Comparison of ENCODE assay signal across 8 cellular contexts in the genomic region with DNA sequence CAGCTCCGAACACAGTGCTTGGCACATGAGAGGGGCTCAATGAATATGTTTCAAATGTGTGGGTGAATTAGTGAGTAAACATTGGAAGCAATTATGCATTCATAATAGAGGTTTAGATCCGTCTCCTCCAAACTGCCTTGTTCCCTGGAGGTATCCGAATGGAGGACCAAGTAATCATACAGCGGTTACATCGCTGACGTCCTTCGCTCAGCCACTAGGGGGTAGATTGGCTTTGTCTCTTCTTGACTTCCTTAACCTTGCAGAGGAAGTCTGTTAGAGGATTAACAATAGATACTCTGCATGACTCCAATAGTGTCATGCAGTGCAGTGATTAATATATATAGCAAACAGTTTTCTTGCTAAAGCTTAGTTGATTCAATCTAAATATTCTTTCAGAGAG.
DNase-seq lines count a peak whose midpoint lies in the region; ATAC-seq, FAIRE-seq and TF ChIP-seq lines count a peak whose summit lies in the region.

No MANE protein-coding gene starts in this region.

- H3K27ac ChIP-seq in A549 = no peak overlapping the region
- H3K27ac ChIP-seq in PC-9 = no peak overlapping the region
- H3K27ac ChIP-seq in gastrocnemius medialis = no peak overlapping the region

- H3K4me1 ChIP-seq in A549 (no peaks in the 10 kb centered on the region), PC-9 (replicated peaks; ENCODE audit: insufficient read depth) (no peaks in the 10 kb centered on the region), gastrocnemius medialis (peaks cover 0 to 5% of the 10 kb centered on the region in 2 donors)

- H3K9me3 ChIP-seq in A549 (no peaks in the 10 kb centered on the region), PC-9 (ENCODE audit: insufficient read depth, low read depth) (no peaks in the 10 kb centered on the region), gastrocnemius medialis (no peaks in the 10 kb centered on the region)

- POLR2A ChIA-PET in A549 (lab: Yijun Ruan, JAX) (no interaction called here), PC-9 (lab: Charles Lee; ENCODE audit: unreplicated experiment) (no interaction called here)

- CTCF ChIA-PET in A549 (lab: Yijun Ruan, JAX) = no interaction called here
- CTCF ChIA-PET in PC-9 (lab: Charles Lee) = no interaction called here
- CTCF ChIA-PET in activated naive CD4-positive, alpha-beta T cell treated with anti-CD3 and anti-CD28 coated beads, Interleukin-2, amount 10 ng/mL, durations not matched to agents 7 days and 5 days (lab: Charles Lee) = no interaction called here

- no peak for TF ChIP-seq POLR2A in A549 (IDR thresholded peaks at IDR 0.05; ENCODE audit: low read length)
- no peak for TF ChIP-seq POLR2A in gastrocnemius medialis (IDR thresholded peaks at IDR 0.05)

- no peak overlapping the region for H2AFZ ChIP-seq in PC-9

- H3K9me2 ChIP-seq in PC-9 (ENCODE audit: insufficient read depth) = no peaks in the 10 kb centered on the region

- H3K27me3 ChIP-seq in H7 (ENCODE audit: control insufficient read depth, insufficient read depth, low read length) (no peaks in the 10 kb centered on the region), PC-9 (ENCODE audit: insufficient read depth, low read depth) (no peaks in the 10 kb centered on the region), gastrocnemius medialis (no peaks in the 10 kb centered on the region)

- intact Hi-C loops in PC-9 (cut with micrococcal nuclease; ENCODE audit: unreplicated experiment) = no loop called here
- intact Hi-C loops in gastrocnemius medialis (cut with DNase I; ENCODE audit: low total_unique reads) = loop anchor here (10.0 kb wide), 1 partner anchor 281 kb away; no protein-coding TSS in a partner anchor

- H3K4me2 ChIP-seq in A549 = no peak overlapping the region
- no peak overlapping the region for H3K4me2 ChIP-seq in PC-9

- 89% methylated on average over 7 of the region's 7 CpGs for WGBS in A549 (ENCODE audit: missing lambda C conversion rate)

- no peaks in the 10 kb centered on the region for H3K9me3 Mint-ChIP-seq in activated naive CD4-positive, alpha-beta T cell treated with anti-CD3 and anti-CD28 coated beads, Interleukin-2, amount 10 ng/mL, durations not matched to agents 7 days and 5 days

- DNase-seq in A549 (ENCODE audit: low read depth in 1 of 2, low spot score in 1 of 2) (peak; percentile 15 to 38), H7 (peak; percentile 47), PC-9 (no peak), globus pallidus (ENCODE audit: low spot score) (peak; percentile 29), gastrocnemius medialis (peak in 1 of 2 donors; percentile 22)
- DNase-seq in stimulated activated CD4-positive, alpha-beta T cell treated with anti-CD3 and anti-CD28 coated beads, Interleukin-4, amount 100 ng/mL, for 24 hours = no peak
- no peak for DNase-seq in activated naive CD4-positive, alpha-beta T cell treated with anti-CD3 and anti-CD28 coated beads, Interleukin-2, amount 10 ng/mL, durations not matched to agents 7 days and 5 days

- FAIRE-seq in A549 (lab: Jason Lieb, UNC) = no peak

- H3K36me3 Mint-ChIP-seq in activated naive CD4-positive, alpha-beta T cell treated with anti-CD3 and anti-CD28 coated beads, Interleukin-2, amount 10 ng/mL, durations not matched to agents 7 days and 5 days = no peaks in the 10 kb centered on the region

- no peak overlapping the region for H3K4me3 Mint-ChIP-seq in activated naive CD4-positive, alpha-beta T cell treated with anti-CD3 and anti-CD28 coated beads, Interleukin-2, amount 10 ng/mL, durations not matched to agents 7 days and 5 days

- H4K20me1 ChIP-seq in PC-9 (ENCODE audit: insufficient read depth) = no peaks in the 10 kb centered on the region

- no TSS peak for BruUV-seq in PC-9 (replicated peaks; lab: Mats Ljungman, UMichigan)

- ATAC-seq in A549 (peak; percentile 43 to 75; a peak in 4 of 6 replicates), gastrocnemius medialis (peak; percentile 57 to 80), HG03354 (IDR thresholded peaks at IDR 0.05; ENCODE audit: poor library complexity, severe bottlenecking, unreplicated experiment) (no peak)

- H3F3A ChIP-seq in PC-9 (ENCODE audit: insufficient read depth, low read depth) = no peaks in the 10 kb centered on the region

- in situ Hi-C loops in gastrocnemius medialis (cut with MboI; ENCODE audit: low sequenced_read_pairs in 4 of 4) = loop anchor here in 1 of 4 donors (10.0 kb wide), 1 partner anchor 301 kb away; no protein-coding TSS in a partner anchor

- H3K27ac Mint-ChIP-seq in activated naive CD4-positive, alpha-beta T cell treated with anti-CD3 and anti-CD28 coated beads, Interleukin-2, amount 10 ng/mL, durations not matched to agents 7 days and 5 days = no peak overlapping the region

- H3K4me3 ChIP-seq in A549 (no peak overlapping the region), H7 (ENCODE audit: insufficient read depth, low read depth, low read length) (no peak overlapping the region), PC-9 (no peak overlapping the region), gastrocnemius medialis (no peak overlapping the region)

- no peaks in the 10 kb centered on the region for H3K27me3 Mint-ChIP-seq in activated naive CD4-positive, alpha-beta T cell treated with anti-CD3 and anti-CD28 coated beads, Interleukin-2, amount 10 ng/mL, durations not matched to agents 7 days and 5 days

- peak; percentile 18; the same call in 1 of the 3 replicates for TF ChIP-seq CTCF in A549 (IDR thresholded peaks at IDR 0.05)
- TF ChIP-seq CTCF in PC-9 (conservative IDR thresholded peaks at IDR 0.05) = peak; percentile 34
- TF ChIP-seq CTCF in gastrocnemius medialis (IDR thresholded peaks at IDR 0.05 in 4 of 5, conservative IDR thresholded peaks at IDR 0.05 in 1 of 5) = peak in 4 of 5 experiments; percentile 12 to 59 (median 45)

- no peaks in the 10 kb centered on the region for H3K4me1 Mint-ChIP-seq in activated naive CD4-positive, alpha-beta T cell treated with anti-CD3 and anti-CD28 coated beads, Interleukin-2, amount 10 ng/mL, durations not matched to agents 7 days and 5 days

- peak; percentile 31 to 39; a peak in 2 of 5 replicates for TF ChIP-seq RAD21 in A549 (conservative IDR thresholded peaks at IDR 0.05 in 1 of 2, IDR thresholded peaks at IDR 0.05 in 1 of 2)

- H3K36me3 ChIP-seq in H7 (replicated peaks; ENCODE audit: control insufficient read depth, insufficient read depth, low read length) = no peaks in the 10 kb centered on the region
- H3K36me3 ChIP-seq in PC-9 (ENCODE audit: low read depth) = no peaks in the 10 kb centered on the region
- H3K36me3 ChIP-seq in gastrocnemius medialis = no peaks in the 10 kb centered on the region

- TF ChIP-seq EP300 in A549 (IDR thresholded peaks at IDR 0.05) = no peak

- no peaks in the 10 kb centered on the region for H3K79me2 ChIP-seq in PC-9 (ENCODE audit: low read depth)

TF ChIP-seq in A549, 52 proteins besides CTCF, POLR2A, EP300 and RAD21:
- TF ChIP-seq GATA3 (IDR thresholded peaks at IDR 0.05; ENCODE audit: borderline replicate concordance) (no peak), SMC3 (IDR thresholded peaks at IDR 0.05) (0 out of 3 replicates have a peak, but pooled peaks have one; percentile 10)
- TF ChIP-seq, protein P1, sequence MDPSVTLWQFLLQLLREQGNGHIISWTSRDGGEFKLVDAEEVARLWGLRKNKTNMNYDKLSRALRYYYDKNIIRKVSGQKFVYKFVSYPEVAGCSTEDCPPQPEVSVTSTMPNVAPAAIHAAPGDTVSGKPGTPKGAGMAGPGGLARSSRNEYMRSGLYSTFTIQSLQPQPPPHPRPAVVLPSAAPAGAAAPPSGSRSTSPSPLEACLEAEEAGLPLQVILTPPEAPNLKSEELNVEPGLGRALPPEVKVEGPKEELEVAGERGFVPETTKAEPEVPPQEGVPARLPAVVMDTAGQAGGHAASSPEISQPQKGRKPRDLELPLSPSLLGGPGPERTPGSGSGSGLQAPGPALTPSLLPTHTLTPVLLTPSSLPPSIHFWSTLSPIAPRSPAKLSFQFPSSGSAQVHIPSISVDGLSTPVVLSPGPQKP (IDR thresholded peaks at IDR 0.05; ENCODE audit: low read depth, low read length) = no peak
TF ChIP-seq in A549: peak in this region for 1.

Comparison
In these comparisons a context has a peak if more than half of its experiments do, and no peak if none do; other contexts are left out.
1. DNase-seq: peak in A549 (2 of 2), H7 (single experiment) and globus pallidus (single experiment); none in PC-9 (0 of 2), stimulated activated CD4-positive, alpha-beta T cell treated with anti-CD3 and anti-CD28 coated beads, Interleukin-4, amount 100 ng/mL, for 24 hours (single experiment) and activated naive CD4-positive, alpha-beta T cell treated with anti-CD3 and anti-CD28 coated beads, Interleukin-2, amount 10 ng/mL, durations not matched to agents 7 days and 5 days (single experiment).
2. Peak in every context shown above with its lines, with median percentiles within 50 percentile points of each other: CTCF ChIP-seq.